Comparison of ENCODE assay signal across 15 cellular contexts in the genomic region with DNA sequence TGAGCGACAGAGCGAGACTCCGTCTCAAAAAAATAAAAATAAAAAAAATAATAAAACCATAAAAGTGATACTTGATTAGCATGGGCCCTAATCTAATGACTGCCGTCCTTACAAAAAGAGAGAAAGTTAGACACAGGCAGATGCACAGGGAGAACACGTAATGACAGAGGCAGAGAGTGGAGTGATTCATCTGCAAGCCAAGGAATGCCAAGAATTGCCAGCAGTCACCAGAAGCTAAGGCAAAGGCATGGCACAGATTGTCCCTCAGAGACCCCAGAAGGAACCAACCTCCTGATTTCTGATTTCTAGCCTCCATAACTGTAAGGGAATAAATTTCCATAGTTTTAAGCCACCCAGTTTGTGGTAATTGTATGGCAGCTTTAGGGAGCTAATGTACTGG.
"Had no signal": no experiment of that assay in that cellular context is flagged by ENCODE, and none has a peak within 500 bp of the region (broad histone marks: within the 10 kb centered on the region; RNA-seq: fewer than 3 reads in every experiment).

No MANE protein-coding gene starts in this region.

- H3K27me3 ChIP-seq: gastrocnemius medialis, sigmoid colon had no signal

- H3K27ac Mint-ChIP-seq: activated naive CD4-positive, alpha-beta T cell treated with anti-CD3 and anti-CD28 coated beads, Interleukin-2, amount 50 U/mL, for 72 hours; naive thymus-derived CD4-positive, alpha-beta T cell; T-helper 17 cell had no signal

- H3K36me3 ChIP-seq: gastrocnemius medialis, sigmoid colon, WERI-Rb-1 had no signal

- H3K79me2 ChIP-seq: parathyroid adenoma had no signal

- ATAC-seq: activated naive CD4-positive, alpha-beta T cell treated with anti-CD3 and anti-CD28 coated beads, Interleukin-2, amount 50 U/mL, for 72 hours; gastrocnemius medialis; mucosa of descending colon; naive thymus-derived CD4-positive, alpha-beta T cell; T-helper 17 cell had no signal

- DNase-seq: activated CD4-positive, alpha-beta T cell treated with anti-CD3 and anti-CD28 coated beads for 1 hour; activated gamma-delta T cell; amygdala; central memory CD4-positive, alpha-beta T cell; gastrocnemius medialis; head of caudate nucleus; mucosa of descending colon; naive thymus-derived CD4-positive, alpha-beta T cell; sigmoid colon; stimulated activated naive CD4-positive, alpha-beta T cell; T-helper 17 cell; WERI-Rb-1 had no signal

- H3K27me3 Mint-ChIP-seq: T-helper 17 cell had no signal

- FAIRE-seq: colon had no signal

- H3K9ac ChIP-seq: parathyroid adenoma had no signal

- H3K4me3 Mint-ChIP-seq: naive thymus-derived CD4-positive, alpha-beta T cell; T-helper 17 cell had no signal

- H3K27ac ChIP-seq: gastrocnemius medialis, parathyroid adenoma, sigmoid colon, WERI-Rb-1 had no signal

- H3K9me3 ChIP-seq: gastrocnemius medialis, mucosa of descending colon, sigmoid colon had no signal

- H3K4me1 ChIP-seq: gastrocnemius medialis, parathyroid adenoma had no signal

- H2AFZ ChIP-seq: parathyroid adenoma had no signal

- H3K4me3 ChIP-seq: gastrocnemius medialis, mucosa of descending colon, sigmoid colon had no signal
